In the genomic region with DNA sequence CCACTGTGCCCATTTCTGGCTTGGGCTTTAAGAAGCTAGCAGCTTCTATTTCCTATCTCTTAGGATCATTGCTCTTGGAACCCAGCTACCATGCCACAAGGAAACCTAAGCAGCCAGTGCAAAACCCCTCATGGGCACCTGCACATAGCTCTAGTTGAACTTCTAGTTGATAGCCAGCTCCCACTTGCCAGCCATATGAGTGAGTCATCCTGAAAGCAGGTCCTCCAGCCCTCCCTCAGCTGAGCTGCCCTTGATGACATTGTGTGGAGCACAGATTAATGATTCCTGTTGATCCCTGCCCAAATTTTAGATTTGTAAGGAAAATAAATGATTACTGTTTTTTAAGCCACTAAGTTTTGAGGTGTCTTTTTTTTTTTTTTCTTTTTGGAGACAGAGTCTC, we compare ENCODE assay signal across 22 cellular contexts.
"Had no signal": no experiment of that assay in that cellular context is flagged by ENCODE, and none has a peak within 500 bp of the region (broad histone marks: within the 10 kb centered on the region; RNA-seq: fewer than 3 reads in every experiment).

No MANE protein-coding gene starts in this region.

- H3K27me3 ChIP-seq: breast epithelium, gastroesophageal sphincter, right atrium auricular region, tibial nerve, vagina had no signal

- H3K4me3 Mint-ChIP-seq: activated CD4-positive, alpha-beta T cell treated with anti-CD3 and anti-CD28 coated beads, Interleukin-2, amount 10 ng/mL, durations not matched to agents 7 days and 5 days; activated naive CD8-positive, alpha-beta T cell treated with anti-CD3 and anti-CD28 coated beads for 36 hours; activated T-cell treated with anti-CD3 and anti-CD28 coated beads, Interleukin-2, amount 50 U/mL, for 72 hours; dendritic cell treated with granulocyte-macrophage colony-stimulating factor and Interleukin-4, amounts not matched to agents 40 ng/mL and 50 ng/mL, for 4 days; natural killer cell treated with Interleukin-12 subunit alpha and Interleukin-12 subunit beta and Interleukin-15 and Interleukin-18, amount 100 ng/mL, for 72 hours had no signal

- H3K4me1 ChIP-seq: breast epithelium, gastroesophageal sphincter, right atrium auricular region, tibial nerve, vagina had no signal

- H3K9me3 ChIP-seq: gastroesophageal sphincter, right atrium auricular region, vagina had no signal

- H3K27ac Mint-ChIP-seq: activated CD4-positive, alpha-beta T cell treated with anti-CD3 and anti-CD28 coated beads, Interleukin-2, amount 10 ng/mL, durations not matched to agents 7 days and 5 days; activated naive CD8-positive, alpha-beta T cell treated with anti-CD3 and anti-CD28 coated beads for 36 hours; activated T-cell treated with anti-CD3 and anti-CD28 coated beads, Interleukin-2, amount 50 U/mL, for 72 hours; dendritic cell treated with granulocyte-macrophage colony-stimulating factor and Interleukin-4, amounts not matched to agents 40 ng/mL and 50 ng/mL, for 4 days; natural killer cell treated with Interleukin-12 subunit alpha and Interleukin-12 subunit beta and Interleukin-15 and Interleukin-18, amount 100 ng/mL, for 72 hours had no signal

- DNase-seq: activated CD4-positive, alpha-beta T cell treated with anti-CD3 and anti-CD28 coated beads, Interleukin-2, amount 10 ng/mL, durations not matched to agents 7 days and 5 days; activated CD8-positive, alpha-beta memory T cell treated with anti-CD3 and anti-CD28 coated beads, Interleukin-2, amount 50 U/mL, for 48 hours; activated gamma-delta T cell treated with Interleukin-2 at 50 U/mL for 16 hours; activated naive CD8-positive, alpha-beta T cell treated with anti-CD3 and anti-CD28 coated beads for 36 hours; activated T-cell treated with anti-CD3 and anti-CD28 coated beads, Interleukin-2, amount 50 U/mL, for 72 hours; cerebellar nuclear complex; effector memory CD4-positive, alpha-beta T cell; islet precursor cell; left ventricle myocardium superior; mesenchymal stem cell; posterior cingulate gyrus; small intestine; stimulated activated CD4-positive, alpha-beta T cell treated with anti-CD3 and anti-CD28 coated beads, Interleukin-4, amount 100 ng/mL, for 24 hours; stimulated activated naive CD4-positive, alpha-beta T cell treated with Interleukin-2 at 50 U/mL for 16 hours; substantia nigra had no signal

- H3K36me3 Mint-ChIP-seq: natural killer cell treated with Interleukin-12 subunit alpha and Interleukin-12 subunit beta and Interleukin-15 and Interleukin-18, amount 100 ng/mL, for 72 hours had no signal

- H3K27me3 Mint-ChIP-seq: activated CD4-positive, alpha-beta T cell treated with anti-CD3 and anti-CD28 coated beads, Interleukin-2, amount 10 ng/mL, durations not matched to agents 7 days and 5 days; activated naive CD8-positive, alpha-beta T cell treated with anti-CD3 and anti-CD28 coated beads for 36 hours; dendritic cell treated with granulocyte-macrophage colony-stimulating factor and Interleukin-4, amounts not matched to agents 40 ng/mL and 50 ng/mL, for 4 days; natural killer cell treated with Interleukin-12 subunit alpha and Interleukin-12 subunit beta and Interleukin-15 and Interleukin-18, amount 100 ng/mL, for 72 hours had no signal

- H3K4me3 ChIP-seq: breast epithelium, gastroesophageal sphincter, right atrium auricular region, tibial nerve, vagina had no signal

- H3K27ac ChIP-seq: breast epithelium, gastroesophageal sphincter, right atrium auricular region, tibial nerve, vagina had no signal

- H3K36me3 ChIP-seq: breast epithelium, gastroesophageal sphincter, right atrium auricular region, tibial nerve, vagina had no signal

- ATAC-seq: activated T-cell treated with anti-CD3 and anti-CD28 coated beads, Interleukin-2, amount 50 U/mL, for 72 hours; gastroesophageal sphincter; left ventricle myocardium superior; natural killer cell treated with Interleukin-12 subunit alpha and Interleukin-12 subunit beta and Interleukin-15 and Interleukin-18, amount 100 ng/mL, for 72 hours had no signal
